Comparison of ENCODE assay signal across 2 cellular contexts in the genomic region with DNA sequence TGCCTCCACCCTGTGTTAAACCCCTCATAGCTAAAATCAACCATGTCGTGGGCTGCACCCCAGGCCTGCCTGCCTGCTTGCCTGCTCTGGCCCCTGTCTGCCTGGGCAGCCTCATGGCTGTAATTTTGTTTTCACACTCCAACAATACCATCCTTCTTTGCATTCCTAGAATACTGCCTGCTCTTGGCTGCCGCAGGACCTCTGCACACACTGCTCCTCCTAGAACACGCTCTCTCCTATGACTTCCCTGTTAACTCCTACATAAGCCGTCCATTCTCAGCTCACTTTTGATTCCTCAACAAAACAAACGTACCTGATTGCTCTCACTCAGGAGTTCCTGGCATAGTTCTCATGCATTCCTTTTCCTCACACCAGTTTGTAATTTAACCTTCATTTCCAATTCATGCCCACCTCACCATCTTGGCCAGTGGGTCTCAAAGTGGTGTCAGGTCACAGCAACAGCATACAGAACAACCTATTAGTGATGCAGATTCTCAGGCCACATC.
TF ChIP-seq lines count a peak whose summit lies in the region.

No MANE protein-coding gene starts in this region.

TF ChIP-seq in IMR-90, 13 proteins besides CTCF, POLR2A, EP300 and RAD21:
- TF ChIP-seq CHD1 (IDR thresholded peaks at IDR 0.05; ENCODE audit: low read depth, low read length) (no peak), FOS (IDR thresholded peaks at IDR 0.05; ENCODE audit: low read depth, low read length) (no peak), SMC3 (IDR thresholded peaks at IDR 0.05; ENCODE audit: low read depth, low read length) (no peak), NFE2L2 (IDR thresholded peaks at IDR 0.05; ENCODE audit: low read depth, low read length) (no peak), MAZ (IDR thresholded peaks at IDR 0.05; ENCODE audit: borderline replicate concordance, low read depth, low read length) (no peak), RFX5 (IDR thresholded peaks at IDR 0.05; ENCODE audit: low read depth, low read length) (no peak), BHLHE40 (IDR thresholded peaks at IDR 0.05; ENCODE audit: low read depth, low read length) (no peak), MXI1 (IDR thresholded peaks at IDR 0.05; ENCODE audit: borderline replicate concordance, low read depth, low read length) (no peak), RCOR1 (IDR thresholded peaks at IDR 0.05; ENCODE audit: insufficient replicate concordance, low read length) (no peak), USF2 (IDR thresholded peaks at IDR 0.05; ENCODE audit: low read depth, low read length) (no peak), MAFK (IDR thresholded peaks at IDR 0.05; ENCODE audit: low read depth, low read length) (no peak), CEBPB (IDR thresholded peaks at IDR 0.05; ENCODE audit: low read depth, low read length) (no peak)
- TF ChIP-seq, protein P1, sequence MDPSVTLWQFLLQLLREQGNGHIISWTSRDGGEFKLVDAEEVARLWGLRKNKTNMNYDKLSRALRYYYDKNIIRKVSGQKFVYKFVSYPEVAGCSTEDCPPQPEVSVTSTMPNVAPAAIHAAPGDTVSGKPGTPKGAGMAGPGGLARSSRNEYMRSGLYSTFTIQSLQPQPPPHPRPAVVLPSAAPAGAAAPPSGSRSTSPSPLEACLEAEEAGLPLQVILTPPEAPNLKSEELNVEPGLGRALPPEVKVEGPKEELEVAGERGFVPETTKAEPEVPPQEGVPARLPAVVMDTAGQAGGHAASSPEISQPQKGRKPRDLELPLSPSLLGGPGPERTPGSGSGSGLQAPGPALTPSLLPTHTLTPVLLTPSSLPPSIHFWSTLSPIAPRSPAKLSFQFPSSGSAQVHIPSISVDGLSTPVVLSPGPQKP (IDR thresholded peaks at IDR 0.05; ENCODE audit: borderline replicate concordance, low read depth, low read length) = no peak

TF ChIP-seq in GM12878, 131 proteins besides CTCF, POLR2A, EP300 and RAD21:
- no peak for TF ChIP-seq SRF (IDR thresholded peaks at IDR 0.05; ENCODE audit: low read depth in 2 of 2, low read length in 2 of 2)
- no peak for TF ChIP-seq ZNF24 (IDR thresholded peaks at IDR 0.05)
- TF ChIP-seq SMARCA5 (IDR thresholded peaks at IDR 0.05) = no peak
- TF ChIP-seq ZBTB33 (IDR thresholded peaks at IDR 0.05) = no peak
- TF ChIP-seq, protein P1 (IDR thresholded peaks at IDR 0.05; ENCODE audit: low read depth, low read length) = no peak
- no peak for TF ChIP-seq RUNX3 (IDR thresholded peaks at IDR 0.05; ENCODE audit: low read length)
- TF ChIP-seq TCF12 (IDR thresholded peaks at IDR 0.05; ENCODE audit: low read depth, low read length) = no peak
- TF ChIP-seq E2F4 (IDR thresholded peaks at IDR 0.05; ENCODE audit: low read depth, low read length) = no peak
- TF ChIP-seq ZNF207 (IDR thresholded peaks at IDR 0.05; ENCODE audit: borderline replicate concordance) = no peak
- TF ChIP-seq ASH2L (IDR thresholded peaks at IDR 0.05; ENCODE audit: borderline replicate concordance, low read depth) = no peak
- TF ChIP-seq KDM1A (IDR thresholded peaks at IDR 0.05; ENCODE audit: borderline replicate concordance) = no peak
- TF ChIP-seq CBX3 (IDR thresholded peaks at IDR 0.05; ENCODE audit: borderline replicate concordance, low read depth) = no peak
- TF ChIP-seq BCLAF1 (IDR thresholded peaks at IDR 0.05) = no peak
- TF ChIP-seq HDAC6 (IDR thresholded peaks at IDR 0.05; ENCODE audit: unreplicated experiment) = no peak
- no peak for TF ChIP-seq EGR1 (IDR thresholded peaks at IDR 0.05; ENCODE audit: borderline replicate concordance in 1 of 2, low read depth in 2 of 2, low read length in 2 of 2)
- TF ChIP-seq RFX5 (IDR thresholded peaks at IDR 0.05; ENCODE audit: low read depth, low read length) = no peak
